Comparison of ENCODE assay signal across 26 cellular contexts in the genomic region with DNA sequence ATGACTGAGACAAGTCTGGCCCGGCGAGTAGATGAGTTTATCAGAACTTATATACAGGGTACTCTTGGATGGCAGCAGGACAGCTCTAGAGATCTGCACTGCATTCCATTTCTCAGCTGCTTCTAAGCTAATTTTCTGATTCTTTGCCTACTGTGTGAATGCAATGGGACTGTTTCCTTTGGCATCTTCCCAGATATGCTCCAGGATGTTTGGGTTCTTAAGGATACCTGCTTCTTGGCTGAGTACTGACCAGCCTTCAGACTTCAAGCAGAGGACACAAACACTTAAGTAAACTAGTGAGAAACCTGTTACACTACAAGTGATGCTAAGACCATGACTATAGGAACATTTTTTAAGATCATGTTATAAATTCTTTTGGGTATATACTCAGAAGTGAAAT.
"Had no signal": no experiment of that assay in that cellular context is flagged by ENCODE, and none has a peak within 500 bp of the region (broad histone marks: within the 10 kb centered on the region; RNA-seq: fewer than 3 reads in every experiment).

No MANE protein-coding gene starts in this region.

- H3K4me3 ChIP-seq: K562, MG63 had no signal

- H3K4me1 Mint-ChIP-seq: IgD-negative memory B cell had no signal

- ATAC-seq: K562, Panc1, PC-3 had no signal

- H3K9me3 ChIP-seq: MG63, SK-N-SH had no signal

- H3K27ac ChIP-seq: HL-60, KMS-11, RWPE1 had no signal

- H3K36me3 ChIP-seq: MG63 had no signal

- H3K27me3 Mint-ChIP-seq: IgD-negative memory B cell had no signal

- H3K4me3 Mint-ChIP-seq: IgD-negative memory B cell had no signal

- H3K27ac Mint-ChIP-seq: IgD-negative memory B cell had no signal

- H3K9ac ChIP-seq: KMS-11, SK-N-SH had no signal

- DNase-seq: MG63; NCI-H1092; NCI-H1105 treated with DMSO at 0.1 percent for 48 hours; NCI-H1417 treated with DMSO at 0.1 percent for 48 hours; NCI-H146; NCI-H1694 treated with DMSO at 0.1 percent for 48 hours; NCI-H1930; NCI-H2081; NCI-H2107; NCI-H2227 treated with DMSO at 0.1 percent for 48 hours; NCI-H446; NCI-H510A; NCI-H524 treated with DMSO at 0.1 percent for 48 hours; NCI-H69; NCI-H774; NK-92 treated with Interleukin-12 subunit alpha and Interleukin-12 subunit beta, amount 100 ng/mL, for 24 hours; PC-3; SHP77; SK-N-SH had no signal

- FAIRE-seq: HTR-8/SVneo, K562 had no signal

- H3K4me2 ChIP-seq: KMS-11, SK-N-SH had no signal

- H3K36me3 Mint-ChIP-seq: IgD-negative memory B cell had no signal

- H3K27me3 ChIP-seq: MG63 had no signal
